8 cellular contexts compared by ENCODE assay signal in genomic region chr22:31082606-31083376, GRCh38. TPM values are rescaled to one million over a fixed set of nuclear protein-coding genes. Genes with fewer than 3 reads are reported as not detected.
DNase-seq lines count a peak whose midpoint lies in the region; ATAC-seq and TF ChIP-seq lines count a peak whose summit lies in the region.

No MANE protein-coding gene starts in this region.

- peak overlapping the region; percentile 74 for H3K4me3 ChIP-seq in right cardiac atrium (ENCODE audit: low read length)
- H3K4me3 ChIP-seq in spleen = peak overlapping the region; percentile 69 to 95 (median 82)

- ATAC-seq in right cardiac atrium = peak; percentile 1 to 28

- H3K36me3 ChIP-seq in spleen = peaks cover 0 to 25% (median under 1%) of the 10 kb centered on the region in 6 donors

- intact Hi-C loops in right cardiac atrium (cut with DNase I) (loop anchor here (5.0 to 10.0 kb wide), 4 partner anchors 115 to 152 kb away; partner anchors contain the start of genes MORC2 (in 3 of the 4) and TUG1 (in 3 of the 4)), spleen (cut with DNase I; ENCODE audit: low total_unique reads) (loop anchor here (5.0 kb wide), 1 partner anchor 115 kb away; the partner anchor contains the start of genes MORC2 and TUG1)

- H3K27ac ChIP-seq in right cardiac atrium (ENCODE audit: low read length) = peak overlapping the region; percentile 71
- peak overlapping the region in 7 of 8 donors; percentile 76 to 96 (median 92) for H3K27ac ChIP-seq in spleen

- 55% methylated on average over 11 of the region's 11 CpGs for WGBS in right cardiac atrium
- WGBS in spleen, 5 donors = 73 to 84% (median 79%) methylated on average over 11 of the region's 11 CpGs

- peak; percentile 11 to 73 (median 56) for TF ChIP-seq CTCF in spleen (IDR thresholded peaks at IDR 0.05 in 8 of 11, conservative IDR thresholded peaks at IDR 0.05 in 3 of 11)

- no peak for TF ChIP-seq POLR2A in spleen (IDR thresholded peaks at IDR 0.05)

- DNase-seq in NCI-H345 (lab: John Stamatoyannopoulos, UW) = peak; percentile 23
- no peak for DNase-seq in NCI-H345 treated with DMSO at 0.1 percent for 48 hours (lab: John Stamatoyannopoulos, UW; ENCODE audit: unreplicated experiment)
- peak; percentile 57 for DNase-seq in OCI-M1 (lab: John Stamatoyannopoulos, UW)
- peak; percentile 47 for DNase-seq in activated naive CD8-positive, alpha-beta T cell treated with anti-CD3 and anti-CD28 coated beads, Interleukin-2, amount 50 U/mL, for 16 hours (ENCODE audit: low read depth, low spot score)
- DNase-seq in right cardiac atrium = peak; percentile 83 to 89 (median 88)
- DNase-seq in spleen = peak; percentile 82
- DNase-seq in NCI-H446 (lab: John Stamatoyannopoulos, UW) = no peak
- no peak for DNase-seq in NCI-H1105 treated with DMSO at 0.1 percent for 48 hours (lab: John Stamatoyannopoulos, UW)

- H3K9me3 ChIP-seq in right cardiac atrium (ENCODE audit: control insufficient read depth, low read length) = no peaks in the 10 kb centered on the region
- H3K9me3 ChIP-seq in spleen = no peaks in the 10 kb centered on the region

- H3K27me3 ChIP-seq in right cardiac atrium (ENCODE audit: control insufficient read depth, insufficient read depth) (no peaks in the 10 kb centered on the region), spleen (replicated peaks in 1 of 7) (no peaks in the 10 kb centered on the region)

- peaks cover 7% of the 10 kb centered on the region for H3K4me1 ChIP-seq in right cardiac atrium (ENCODE audit: control insufficient read depth, insufficient read depth, low read length)
- peaks cover 12 to 84% (median 64%) of the 10 kb centered on the region in 6 donors for H3K4me1 ChIP-seq in spleen

RNA-seq across cellular contexts. Expression of gene SMTN, which starts 1.7 kb away (rescaled TPM):
- total RNA-seq in right cardiac atrium (100 to 1,000 TPM; 156 to 233 (median 217) TPM), spleen (100 to 1,000 TPM; 124 to 230 (median 159) TPM)
- polyA plus RNA-seq in right cardiac atrium (192 TPM), spleen (10 to 100 TPM; 21.2 to 88.9 (median 47.0) TPM)

RNA-seq across cellular contexts. Expression of gene SELENOM, which starts 24.6 kb away (rescaled TPM):
- 100 to 1,000 TPM; 167 to 205 (median 176) TPM for total RNA-seq in right cardiac atrium
- 219 TPM for polyA plus RNA-seq in right cardiac atrium
- 10 to 100 TPM; 47.0 to 74.4 (median 66.7) TPM for total RNA-seq in spleen
- polyA plus RNA-seq in spleen = 100 to 1,000 TPM; 119 to 151 (median 138) TPM

RNA-seq across cellular contexts. Expression of gene INPP5J, which starts 40.0 kb away (rescaled TPM):
- 10 to 100 TPM; 28.8 to 62.1 (median 50.7) TPM for total RNA-seq in right cardiac atrium
- polyA plus RNA-seq in right cardiac atrium = 28.9 TPM
- under 1 TPM in 5 of 7 donors, not detected in 2; 0.23 to 0.87 (median 0.60) TPM for total RNA-seq in spleen
- under 1 TPM; 0.14 to 0.51 (median 0.33) TPM for polyA plus RNA-seq in spleen

RNA-seq across cellular contexts. Expression of gene PLA2G3, which starts 57.5 kb away (rescaled TPM):
- total RNA-seq in right cardiac atrium (not detected), spleen (not detected)
- polyA plus RNA-seq in right cardiac atrium (not detected), spleen (not detected)

Comparison
In these comparisons a context has a peak if more than half of its experiments do, and no peak if none do; other contexts are left out.
1. DNase-seq: peak in NCI-H345 (single experiment), OCI-M1 (single experiment), activated naive CD8-positive, alpha-beta T cell treated with anti-CD3 and anti-CD28 coated beads, Interleukin-2, amount 50 U/mL, for 16 hours (single experiment), right cardiac atrium (3 of 3) and spleen (single experiment); none in NCI-H345 treated with DMSO at 0.1 percent for 48 hours (single experiment), NCI-H446 (0 of 2) and NCI-H1105 treated with DMSO at 0.1 percent for 48 hours (single experiment).
2. RNA of gene INPP5J, which starts 40.0 kb away (total RNA-seq): 28.8 to 62.1 TPM in right cardiac atrium; 0.23 to 0.87 TPM in spleen; every median in the first group is over 10 times any median in the second.